Comparison of ENCODE assay signal across 21 cellular contexts in the genomic region with DNA sequence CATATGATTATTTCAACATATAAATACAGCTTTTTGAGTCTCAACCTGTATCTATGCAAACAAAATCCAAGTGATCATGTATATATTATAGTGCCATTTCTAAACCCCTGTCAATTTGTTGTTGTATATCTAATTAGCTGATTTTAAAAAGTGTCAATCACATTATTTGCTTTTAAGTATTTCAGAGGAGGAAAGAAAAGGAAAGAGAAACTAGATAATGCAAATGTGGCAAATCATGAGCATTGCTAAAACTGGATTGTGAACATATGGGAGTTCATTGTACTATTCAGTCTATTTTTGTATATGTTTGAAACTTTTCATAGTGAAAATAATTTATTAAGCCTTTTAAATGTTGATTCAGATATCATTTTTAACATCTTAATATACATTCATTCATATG.
DNase-seq lines count a peak whose midpoint lies in the region; ATAC-seq and TF ChIP-seq lines count a peak whose summit lies in the region.
"Had no signal": no experiment of that assay in that cellular context is flagged by ENCODE, and none has a peak within 500 bp of the region (broad histone marks: within the 10 kb centered on the region; RNA-seq: fewer than 3 reads in every experiment).

No MANE protein-coding gene starts in this region.

- TF ChIP-seq CTCF in dorsolateral prefrontal cortex (IDR thresholded peaks at IDR 0.05 in 54 of 56, conservative IDR thresholded peaks at IDR 0.05 in 2 of 56; ENCODE audit: low read depth in 1 of 56, partially characterized antibody in 56 of 56) (no peak), heart right ventricle (IDR thresholded peaks at IDR 0.05) (no peak), upper lobe of left lung (IDR thresholded peaks at IDR 0.05) (no peak)

- ATAC-seq in GM18867 (IDR thresholded peaks at IDR 0.05; ENCODE audit: unreplicated experiment) (peak; percentile 85), HG02798 (IDR thresholded peaks at IDR 0.05; ENCODE audit: poor library complexity, unreplicated experiment) (peak; percentile 57), HG03575 (IDR thresholded peaks at IDR 0.05; ENCODE audit: extremely low read depth, insufficient number of reproducible peaks, low FRiP score, unreplicated experiment) (peak; percentile 53), heart right ventricle (no peak), upper lobe of left lung (ENCODE audit: low FRiP score in 2 of 2) (no peak)
- ATAC-seq in activated CD8-positive, alpha-beta memory T cell treated with anti-CD3 and anti-CD28 coated beads, Interleukin-2, amount 10 ng/mL, durations not matched to agents 7 days and 5 days, result no peak
- ATAC-seq: T-helper 17 cell had no signal

- intact Hi-C loops in dorsolateral prefrontal cortex (cut with DNase I), result no loop called here
- intact Hi-C loops in heart right ventricle (cut with DNase I), result no loop called here

- H3K9me3 ChIP-seq in heart right ventricle (no peaks in the 10 kb centered on the region), upper lobe of left lung (no peaks in the 10 kb centered on the region)
- H3K9me3 ChIP-seq: BE2C, SJCRH30 had no signal

- H3K4me3 ChIP-seq in dorsolateral prefrontal cortex (no peak overlapping the region), heart right ventricle (no peak overlapping the region), upper lobe of left lung (no peak overlapping the region)
- H3K4me3 ChIP-seq: SJCRH30 had no signal

- CTCF ChIA-PET in activated CD8-positive, alpha-beta memory T cell treated with anti-CD3 and anti-CD28 coated beads, Interleukin-2, amount 10 ng/mL, durations not matched to agents 7 days and 5 days (lab: Charles Lee), result no interaction called here

- no peaks in the 10 kb centered on the region for H3K27me3 ChIP-seq in dorsolateral prefrontal cortex
- no peaks in the 10 kb centered on the region for H3K27me3 ChIP-seq in heart right ventricle
- H3K27me3 ChIP-seq in upper lobe of left lung, result no peaks in the 10 kb centered on the region
- H3K27me3 ChIP-seq: BE2C, SJCRH30 had no signal

- H3K9me3 Mint-ChIP-seq in activated CD8-positive, alpha-beta memory T cell treated with anti-CD3 and anti-CD28 coated beads, Interleukin-2, amount 10 ng/mL, durations not matched to agents 7 days and 5 days (ENCODE audit: low read depth), result no peaks in the 10 kb centered on the region
- H3K9me3 Mint-ChIP-seq: H9 had no signal

- H3K36me3 ChIP-seq in heart right ventricle (no peaks in the 10 kb centered on the region), upper lobe of left lung (no peaks in the 10 kb centered on the region)
- H3K36me3 ChIP-seq: BE2C, SJCRH30 had no signal

- H3K27ac ChIP-seq in dorsolateral prefrontal cortex, result no peak overlapping the region
- no peak overlapping the region for H3K27ac ChIP-seq in heart right ventricle
- no peak overlapping the region for H3K27ac ChIP-seq in upper lobe of left lung
- H3K27ac ChIP-seq: HL-60, RWPE1, SJCRH30 had no signal

- H3K27me3 Mint-ChIP-seq in activated CD8-positive, alpha-beta memory T cell treated with anti-CD3 and anti-CD28 coated beads, Interleukin-2, amount 10 ng/mL, durations not matched to agents 7 days and 5 days, result no peaks in the 10 kb centered on the region
- H3K27me3 Mint-ChIP-seq: CD4-positive, alpha-beta T cell; T-helper 17 cell had no signal

- no peak for DNase-seq in dorsolateral prefrontal cortex
- DNase-seq in activated CD8-positive, alpha-beta memory T cell treated with anti-CD3 and anti-CD28 coated beads, Interleukin-2, amount 10 ng/mL, durations not matched to agents 7 days and 5 days, result no peak
- DNase-seq in heart right ventricle, result no peak
- no peak for DNase-seq in upper lobe of left lung
- DNase-seq: BE2C; CD4-positive, alpha-beta T cell; EL; H9; NCI-H1417 treated with DMSO at 0.1 percent for 48 hours; NCI-H2029; NCI-H2171; NCI-H446; NCI-H69; OCI-M1; SJCRH30; T-helper 17 cell had no signal

- no peaks in the 10 kb centered on the region for H3K4me1 Mint-ChIP-seq in activated CD8-positive, alpha-beta memory T cell treated with anti-CD3 and anti-CD28 coated beads, Interleukin-2, amount 10 ng/mL, durations not matched to agents 7 days and 5 days
- H3K4me1 Mint-ChIP-seq: T-helper 17 cell had no signal

- no peak overlapping the region for H3K27ac Mint-ChIP-seq in activated CD8-positive, alpha-beta memory T cell treated with anti-CD3 and anti-CD28 coated beads, Interleukin-2, amount 10 ng/mL, durations not matched to agents 7 days and 5 days
- H3K27ac Mint-ChIP-seq: CD4-positive, alpha-beta T cell; H9; T-helper 17 cell had no signal

- H3K4me3 Mint-ChIP-seq in activated CD8-positive, alpha-beta memory T cell treated with anti-CD3 and anti-CD28 coated beads, Interleukin-2, amount 10 ng/mL, durations not matched to agents 7 days and 5 days, result no peak overlapping the region
- H3K4me3 Mint-ChIP-seq: CD4-positive, alpha-beta T cell; H9; T-helper 17 cell had no signal

- H3K36me3 Mint-ChIP-seq in activated CD8-positive, alpha-beta memory T cell treated with anti-CD3 and anti-CD28 coated beads, Interleukin-2, amount 10 ng/mL, durations not matched to agents 7 days and 5 days, result no peaks in the 10 kb centered on the region

- TF ChIP-seq POLR2A in upper lobe of left lung (IDR thresholded peaks at IDR 0.05), result no peak

- H3K4me1 ChIP-seq in heart right ventricle (no peaks in the 10 kb centered on the region), upper lobe of left lung (no peaks in the 10 kb centered on the region)
- H3K4me1 ChIP-seq: BE2C, SJCRH30 had no signal

- no peak for TF ChIP-seq EP300 in upper lobe of left lung (IDR thresholded peaks at IDR 0.05)

Comparison
In these comparisons a context has a peak if more than half of its experiments do, and no peak if none do; other contexts are left out.
1. ATAC-seq: peak in GM18867 (single experiment), HG02798 (single experiment) and HG03575 (single experiment); none in activated CD8-positive, alpha-beta memory T cell treated with anti-CD3 and anti-CD28 coated beads, Interleukin-2, amount 10 ng/mL, durations not matched to agents 7 days and 5 days (single experiment), heart right ventricle (0 of 8) and upper lobe of left lung (0 of 2).